Comparison of ENCODE assay signal across 1 cellular context in the genomic region with DNA sequence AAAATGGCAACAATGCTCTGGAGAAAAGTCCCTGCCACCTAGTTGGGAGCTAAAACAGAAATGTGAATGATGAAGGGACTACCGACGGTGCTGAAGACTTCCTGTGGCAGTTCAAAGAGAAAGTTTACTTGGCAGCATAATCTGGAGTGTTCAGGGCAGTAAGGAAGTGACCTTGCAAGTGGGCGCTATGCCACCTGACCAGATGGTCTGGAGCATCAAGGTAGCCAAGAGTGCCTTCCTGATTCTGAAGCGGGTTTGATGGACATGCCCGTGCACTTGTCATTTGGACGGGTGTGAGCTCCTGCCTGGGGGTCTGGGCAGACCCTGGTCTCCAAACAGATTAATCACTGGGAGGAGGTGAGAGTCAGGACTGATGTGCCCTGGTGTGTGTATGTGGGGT.
TF ChIP-seq lines count a peak whose summit lies in the region.

No MANE protein-coding gene starts in this region.

TF ChIP-seq in H1, 55 proteins besides CTCF, POLR2A, EP300 and RAD21:
- TF ChIP-seq CHD1 (IDR thresholded peaks at IDR 0.05; ENCODE audit: low read depth, low read length), result no peak
- TF ChIP-seq, protein P1, sequence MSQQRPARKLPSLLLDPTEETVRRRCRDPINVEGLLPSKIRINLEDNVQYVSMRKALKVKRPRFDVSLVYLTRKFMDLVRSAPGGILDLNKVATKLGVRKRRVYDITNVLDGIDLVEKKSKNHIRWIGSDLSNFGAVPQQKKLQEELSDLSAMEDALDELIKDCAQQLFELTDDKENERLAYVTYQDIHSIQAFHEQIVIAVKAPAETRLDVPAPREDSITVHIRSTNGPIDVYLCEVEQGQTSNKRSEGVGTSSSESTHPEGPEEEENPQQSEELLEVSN (IDR thresholded peaks at IDR 0.05), result no peak
- TF ChIP-seq JUN (IDR thresholded peaks at IDR 0.05; ENCODE audit: low read depth, low read length), result no peak
- TF ChIP-seq HDAC6 (IDR thresholded peaks at IDR 0.05; ENCODE audit: low read depth, low read length), result no peak
- TF ChIP-seq TCF12 (IDR thresholded peaks at IDR 0.05; ENCODE audit: low read depth, low read length), result no peak
